In the genomic region with DNA sequence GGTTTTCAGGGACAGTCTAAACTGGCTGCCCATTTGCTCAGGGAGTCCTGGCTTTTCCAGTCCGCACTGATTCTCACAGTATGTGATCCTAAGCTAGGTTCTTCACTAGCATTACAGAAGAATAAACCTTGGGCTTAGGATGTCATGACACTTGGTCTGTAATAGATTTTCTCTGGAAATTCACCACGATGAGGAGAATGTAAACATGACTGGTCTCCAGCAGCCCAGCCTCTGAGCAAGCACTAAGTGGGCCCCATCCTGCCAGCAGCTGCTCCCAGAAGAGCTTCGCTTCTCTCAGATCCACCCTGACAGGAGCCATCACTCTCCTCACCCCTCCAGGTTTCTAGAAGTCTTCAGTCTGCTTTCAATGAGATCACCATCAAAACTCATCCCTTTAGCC, we compare ENCODE assay signal across 13 cellular contexts.
"Had no signal": no experiment of that assay in that cellular context is flagged by ENCODE, and none has a peak within 500 bp of the region (broad histone marks: within the 10 kb centered on the region; RNA-seq: fewer than 3 reads in every experiment).

No MANE protein-coding gene starts in this region.

- FAIRE-seq: TTC549 had no signal

- H3K9me3 Mint-ChIP-seq: activated B cell treated with CpG ODN at 0.5 μM for 24 hours; activated naive CD8-positive, alpha-beta T cell treated with anti-CD3 and anti-CD28 coated beads, Interleukin-2, amount 10 ng/mL, durations not matched to agents 7 days and 5 days; endodermal cell; mesothelial cell of epicardium; naive B cell; T-helper 1 cell treated with Interleukin-12 subunit alpha and Interleukin-12 subunit beta and Interleukin-4 antibody, amounts not matched to agents 30 μg/mL and 1 μg/mL, for 36 hours had no signal

- H3K27ac Mint-ChIP-seq: activated naive CD8-positive, alpha-beta T cell treated with anti-CD3 and anti-CD28 coated beads, Interleukin-2, amount 10 ng/mL, durations not matched to agents 7 days and 5 days; mesothelial cell of epicardium; T-helper 1 cell treated with Interleukin-12 subunit alpha and Interleukin-12 subunit beta and Interleukin-4 antibody, amounts not matched to agents 30 μg/mL and 1 μg/mL, for 36 hours had no signal

- H3K27me3 Mint-ChIP-seq: activated B cell treated with CpG ODN at 0.5 μM for 24 hours, naive B cell had no signal

- DNase-seq: activated B cell treated with CpG ODN at 0.5 μM for 24 hours; activated CD8-positive, alpha-beta memory T cell treated with anti-CD3 and anti-CD28 coated beads, Interleukin-2, amount 50 U/mL, for 4 hours; activated effector memory CD4-positive, alpha-beta T cell treated with Interleukin-2 at 50 U/mL for 16 hours; activated naive CD8-positive, alpha-beta T cell treated with anti-CD3 and anti-CD28 coated beads, Interleukin-2, amount 10 ng/mL, durations not matched to agents 7 days and 5 days; aorta; endodermal cell; erythroblast; naive B cell; retina; upper lobe of left lung had no signal

- H3K36me3 Mint-ChIP-seq: mesothelial cell of epicardium, naive B cell had no signal

- H3K4me3 Mint-ChIP-seq: activated B cell treated with CpG ODN at 0.5 μM for 24 hours; activated naive CD8-positive, alpha-beta T cell treated with anti-CD3 and anti-CD28 coated beads, Interleukin-2, amount 10 ng/mL, durations not matched to agents 7 days and 5 days; endodermal cell; mesothelial cell of epicardium; naive B cell; T-helper 1 cell treated with Interleukin-12 subunit alpha and Interleukin-12 subunit beta and Interleukin-4 antibody, amounts not matched to agents 30 μg/mL and 1 μg/mL, for 36 hours had no signal
